Comparison of ENCODE assay signal across 1 cellular context in the genomic region with DNA sequence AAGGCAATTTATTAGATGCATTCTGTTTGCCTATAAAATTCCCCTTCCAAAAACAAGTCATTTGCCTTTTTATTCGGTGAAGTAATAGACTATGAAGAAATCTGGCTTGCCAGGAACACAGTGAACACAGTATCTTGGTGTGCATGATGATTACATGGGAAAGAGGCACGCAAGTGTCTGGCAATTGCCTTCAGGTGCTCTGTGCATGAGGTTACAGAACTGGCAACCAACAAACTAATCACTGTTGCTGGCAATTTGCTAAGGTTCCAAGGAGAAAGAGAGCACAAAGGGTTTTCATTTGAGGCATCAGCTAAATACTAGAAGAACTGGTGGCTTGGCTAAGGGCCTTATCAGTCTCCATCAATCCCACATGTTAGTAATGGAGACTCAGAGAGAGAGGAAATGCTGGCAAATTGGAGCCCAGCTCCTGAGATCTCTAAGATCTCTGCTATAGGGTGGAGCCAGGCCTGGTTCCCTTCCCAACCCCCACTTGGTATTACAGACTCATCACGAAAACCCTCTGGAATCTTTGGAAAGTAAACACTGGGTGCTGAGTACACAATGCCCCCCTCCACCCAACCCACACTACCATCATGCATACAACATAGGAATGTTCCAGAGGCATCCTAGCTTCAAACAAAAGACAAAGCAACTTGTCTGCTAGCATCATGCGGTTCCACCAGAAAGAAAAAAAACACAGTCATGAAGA.
TF ChIP-seq lines count a peak whose summit lies in the region.

No MANE protein-coding gene starts in this region.

TF ChIP-seq in HepG2, 621 proteins besides CTCF, POLR2A, EP300 and RAD21:
- TF ChIP-seq, protein P1, sequence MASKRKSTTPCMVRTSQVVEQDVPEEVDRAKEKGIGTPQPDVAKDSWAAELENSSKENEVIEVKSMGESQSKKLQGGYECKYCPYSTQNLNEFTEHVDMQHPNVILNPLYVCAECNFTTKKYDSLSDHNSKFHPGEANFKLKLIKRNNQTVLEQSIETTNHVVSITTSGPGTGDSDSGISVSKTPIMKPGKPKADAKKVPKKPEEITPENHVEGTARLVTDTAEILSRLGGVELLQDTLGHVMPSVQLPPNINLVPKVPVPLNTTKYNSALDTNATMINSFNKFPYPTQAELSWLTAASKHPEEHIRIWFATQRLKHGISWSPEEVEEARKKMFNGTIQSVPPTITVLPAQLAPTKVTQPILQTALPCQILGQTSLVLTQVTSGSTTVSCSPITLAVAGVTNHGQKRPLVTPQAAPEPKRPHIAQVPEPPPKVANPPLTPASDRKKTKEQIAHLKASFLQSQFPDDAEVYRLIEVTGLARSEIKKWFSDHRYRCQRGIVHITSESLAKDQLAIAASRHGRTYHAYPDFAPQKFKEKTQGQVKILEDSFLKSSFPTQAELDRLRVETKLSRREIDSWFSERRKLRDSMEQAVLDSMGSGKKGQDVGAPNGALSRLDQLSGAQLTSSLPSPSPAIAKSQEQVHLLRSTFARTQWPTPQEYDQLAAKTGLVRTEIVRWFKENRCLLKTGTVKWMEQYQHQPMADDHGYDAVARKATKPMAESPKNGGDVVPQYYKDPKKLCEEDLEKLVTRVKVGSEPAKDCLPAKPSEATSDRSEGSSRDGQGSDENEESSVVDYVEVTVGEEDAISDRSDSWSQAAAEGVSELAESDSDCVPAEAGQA (IDR thresholded peaks at IDR 0.05; ENCODE audit: low read depth) = no peak
- TF ChIP-seq, protein P1 (CRISPR knock-in tag; IDR thresholded peaks at IDR 0.05; ENCODE audit: borderline replicate concordance) = no peak
- no peak for TF ChIP-seq JUND (CRISPR knock-in tag; IDR thresholded peaks at IDR 0.05)
- TF ChIP-seq MAFK (conservative IDR thresholded peaks at IDR 0.05 in 1 of 2, IDR thresholded peaks at IDR 0.05 in 1 of 2; ENCODE audit: low read length in 2 of 2) = no peak
- TF ChIP-seq, protein P2, sequence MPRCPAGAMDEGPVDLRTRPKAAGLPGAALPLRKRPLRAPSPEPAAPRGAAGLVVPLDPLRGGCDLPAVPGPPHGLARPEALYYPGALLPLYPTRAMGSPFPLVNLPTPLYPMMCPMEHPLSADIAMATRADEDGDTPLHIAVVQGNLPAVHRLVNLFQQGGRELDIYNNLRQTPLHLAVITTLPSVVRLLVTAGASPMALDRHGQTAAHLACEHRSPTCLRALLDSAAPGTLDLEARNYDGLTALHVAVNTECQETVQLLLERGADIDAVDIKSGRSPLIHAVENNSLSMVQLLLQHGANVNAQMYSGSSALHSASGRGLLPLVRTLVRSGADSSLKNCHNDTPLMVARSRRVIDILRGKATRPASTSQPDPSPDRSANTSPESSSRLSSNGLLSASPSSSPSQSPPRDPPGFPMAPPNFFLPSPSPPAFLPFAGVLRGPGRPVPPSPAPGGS (CRISPR knock-in tag; IDR thresholded peaks at IDR 0.05) = no peak
- TF ChIP-seq, protein P3, sequence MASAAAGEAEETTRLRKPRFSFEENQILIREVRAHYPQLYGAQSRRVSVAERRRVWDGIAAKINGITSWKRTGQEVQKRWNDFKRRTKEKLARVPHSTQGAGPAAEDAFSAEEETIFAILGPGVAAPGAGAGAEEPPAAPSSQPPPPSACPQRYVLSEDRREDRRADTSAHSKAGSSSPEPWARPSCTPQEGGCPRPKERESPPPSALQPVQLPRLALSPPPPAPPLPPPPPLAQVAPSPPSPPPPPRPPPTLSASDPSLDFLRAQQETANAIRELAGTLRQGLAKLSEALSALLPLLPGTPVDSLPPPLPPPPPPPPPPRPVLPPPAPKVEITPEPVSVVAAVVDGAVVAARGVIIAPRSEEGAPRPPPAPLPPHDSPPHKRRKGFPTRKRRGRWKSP (CRISPR knock-in tag; IDR thresholded peaks at IDR 0.05) = no peak
- TF ChIP-seq ZSCAN30 (CRISPR knock-in tag; IDR thresholded peaks at IDR 0.05) = no peak
- TF ChIP-seq ZNF138 (CRISPR knock-in tag; IDR thresholded peaks at IDR 0.05; ENCODE audit: low read depth) = no peak
- TF ChIP-seq ZBTB1 (CRISPR knock-in tag; IDR thresholded peaks at IDR 0.05; ENCODE audit: borderline replicate concordance) = no peak
- TF ChIP-seq ATF7 (IDR thresholded peaks at IDR 0.05) = no peak
- TF ChIP-seq ATF7 (CRISPR knock-in tag; IDR thresholded peaks at IDR 0.05) = no peak
- no peak for TF ChIP-seq ETV5 (CRISPR knock-in tag; IDR thresholded peaks at IDR 0.05; ENCODE audit: borderline replicate concordance)
- TF ChIP-seq, protein P4, sequence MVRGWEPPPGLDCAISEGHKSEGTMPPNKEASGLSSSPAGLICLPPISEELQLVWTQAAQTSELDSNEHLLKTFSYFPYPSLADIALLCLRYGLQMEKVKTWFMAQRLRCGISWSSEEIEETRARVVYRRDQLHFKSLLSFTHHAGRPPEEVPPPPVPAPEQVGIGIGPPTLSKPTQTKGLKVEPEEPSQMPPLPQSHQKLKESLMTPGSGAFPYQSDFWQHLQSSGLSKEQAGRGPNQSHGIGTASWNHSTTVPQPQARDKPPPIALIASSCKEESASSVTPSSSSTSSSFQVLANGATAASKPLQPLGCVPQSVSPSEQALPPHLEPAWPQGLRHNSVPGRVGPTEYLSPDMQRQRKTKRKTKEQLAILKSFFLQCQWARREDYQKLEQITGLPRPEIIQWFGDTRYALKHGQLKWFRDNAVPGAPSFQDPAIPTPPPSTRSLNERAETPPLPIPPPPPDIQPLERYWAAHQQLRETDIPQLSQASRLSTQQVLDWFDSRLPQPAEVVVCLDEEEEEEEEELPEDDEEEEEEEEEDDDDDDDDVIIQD (CRISPR knock-in tag; IDR thresholded peaks at IDR 0.05; ENCODE audit: low read depth) = no peak
- no peak for TF ChIP-seq ISL2 (CRISPR knock-in tag; IDR thresholded peaks at IDR 0.05)
- TF ChIP-seq ZNF431 (CRISPR knock-in tag; IDR thresholded peaks at IDR 0.05; ENCODE audit: borderline replicate concordance, low read depth) = no peak
- no peak for TF ChIP-seq KMT2A (CRISPR knock-in tag; IDR thresholded peaks at IDR 0.05)
- TF ChIP-seq, protein P5, sequence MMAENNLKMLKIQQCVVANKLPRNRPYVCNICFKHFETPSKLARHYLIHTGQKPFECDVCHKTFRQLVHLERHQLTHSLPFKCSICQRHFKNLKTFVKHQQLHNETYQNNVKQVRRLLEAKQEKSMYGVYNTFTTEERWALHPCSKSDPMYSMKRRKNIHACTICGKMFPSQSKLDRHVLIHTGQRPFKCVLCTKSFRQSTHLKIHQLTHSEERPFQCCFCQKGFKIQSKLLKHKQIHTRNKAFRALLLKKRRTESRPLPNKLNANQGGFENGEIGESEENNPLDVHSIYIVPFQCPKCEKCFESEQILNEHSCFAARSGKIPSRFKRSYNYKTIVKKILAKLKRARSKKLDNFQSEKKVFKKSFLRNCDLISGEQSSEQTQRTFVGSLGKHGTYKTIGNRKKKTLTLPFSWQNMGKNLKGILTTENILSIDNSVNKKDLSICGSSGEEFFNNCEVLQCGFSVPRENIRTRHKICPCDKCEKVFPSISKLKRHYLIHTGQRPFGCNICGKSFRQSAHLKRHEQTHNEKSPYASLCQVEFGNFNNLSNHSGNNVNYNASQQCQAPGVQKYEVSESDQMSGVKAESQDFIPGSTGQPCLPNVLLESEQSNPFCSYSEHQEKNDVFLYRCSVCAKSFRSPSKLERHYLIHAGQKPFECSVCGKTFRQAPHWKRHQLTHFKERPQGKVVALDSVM (CRISPR knock-in tag; IDR thresholded peaks at IDR 0.05) = no peak
- TF ChIP-seq, protein P6, sequence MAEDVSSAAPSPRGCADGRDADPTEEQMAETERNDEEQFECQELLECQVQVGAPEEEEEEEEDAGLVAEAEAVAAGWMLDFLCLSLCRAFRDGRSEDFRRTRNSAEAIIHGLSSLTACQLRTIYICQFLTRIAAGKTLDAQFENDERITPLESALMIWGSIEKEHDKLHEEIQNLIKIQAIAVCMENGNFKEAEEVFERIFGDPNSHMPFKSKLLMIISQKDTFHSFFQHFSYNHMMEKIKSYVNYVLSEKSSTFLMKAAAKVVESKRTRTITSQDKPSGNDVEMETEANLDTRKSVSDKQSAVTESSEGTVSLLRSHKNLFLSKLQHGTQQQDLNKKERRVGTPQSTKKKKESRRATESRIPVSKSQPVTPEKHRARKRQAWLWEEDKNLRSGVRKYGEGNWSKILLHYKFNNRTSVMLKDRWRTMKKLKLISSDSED (CRISPR knock-in tag; IDR thresholded peaks at IDR 0.05) = no peak
- TF ChIP-seq, protein P7, sequence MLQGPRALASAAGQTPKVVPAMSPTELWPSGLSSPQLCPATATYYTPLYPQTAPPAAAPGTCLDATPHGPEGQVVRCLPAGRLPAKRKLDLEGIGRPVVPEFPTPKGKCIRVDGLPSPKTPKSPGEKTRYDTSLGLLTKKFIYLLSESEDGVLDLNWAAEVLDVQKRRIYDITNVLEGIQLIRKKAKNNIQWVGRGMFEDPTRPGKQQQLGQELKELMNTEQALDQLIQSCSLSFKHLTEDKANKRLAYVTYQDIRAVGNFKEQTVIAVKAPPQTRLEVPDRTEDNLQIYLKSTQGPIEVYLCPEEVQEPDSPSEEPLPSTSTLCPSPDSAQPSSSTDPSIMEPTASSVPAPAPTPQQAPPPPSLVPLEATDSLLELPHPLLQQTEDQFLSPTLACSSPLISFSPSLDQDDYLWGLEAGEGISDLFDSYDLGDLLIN (CRISPR knock-in tag; IDR thresholded peaks at IDR 0.05; ENCODE audit: borderline replicate concordance) = no peak
- TF ChIP-seq, protein P8, sequence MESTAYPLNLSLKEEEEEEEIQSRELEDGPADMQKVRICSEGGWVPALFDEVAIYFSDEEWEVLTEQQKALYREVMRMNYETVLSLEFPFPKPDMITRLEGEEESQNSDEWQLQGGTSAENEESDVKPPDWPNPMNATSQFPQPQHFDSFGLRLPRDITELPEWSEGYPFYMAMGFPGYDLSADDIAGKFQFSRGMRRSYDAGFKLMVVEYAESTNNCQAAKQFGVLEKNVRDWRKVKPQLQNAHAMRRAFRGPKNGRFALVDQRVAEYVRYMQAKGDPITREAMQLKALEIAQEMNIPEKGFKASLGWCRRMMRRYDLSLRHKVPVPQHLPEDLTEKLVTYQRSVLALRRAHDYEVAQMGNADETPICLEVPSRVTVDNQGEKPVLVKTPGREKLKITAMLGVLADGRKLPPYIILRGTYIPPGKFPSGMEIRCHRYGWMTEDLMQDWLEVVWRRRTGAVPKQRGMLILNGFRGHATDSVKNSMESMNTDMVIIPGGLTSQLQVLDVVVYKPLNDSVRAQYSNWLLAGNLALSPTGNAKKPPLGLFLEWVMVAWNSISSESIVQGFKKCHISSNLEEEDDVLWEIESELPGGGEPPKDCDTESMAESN (CRISPR knock-in tag; conservative IDR thresholded peaks at IDR 0.05) = no peak
